Comparison of ENCODE assay signal across 25 cellular contexts in genomic region chr3:134076816-134077215, GRCh38. TPM values are rescaled to one million over a fixed set of nuclear protein-coding genes. Genes with fewer than 3 reads are reported as not detected.
"Had no signal": no experiment of that assay in that cellular context is flagged by ENCODE, and none has a peak within 500 bp of the region (broad histone marks: within the 10 kb centered on the region; RNA-seq: fewer than 3 reads in every experiment).

No MANE protein-coding gene starts in this region.

- H3K4me3 ChIP-seq: breast epithelium, Peyer's patch, SJSA1 had no signal

- H3K4me3 Mint-ChIP-seq: activated naive CD4-positive, alpha-beta T cell treated with anti-CD3 and anti-CD28 coated beads, Interleukin-2, amount 50 U/mL, for 24 hours; activated T-cell treated with anti-CD3 and anti-CD28 coated beads, Interleukin-2, amount 50 U/mL, for 72 hours; T-helper 2 cell treated with Interferon-gamma antibody and Interleukin-4, amounts not matched to agents 5 μg/mL and 100 μg/mL, for 36 hours; WTC11 had no signal

- H3K36me3 Mint-ChIP-seq: activated naive CD4-positive, alpha-beta T cell treated with anti-CD3 and anti-CD28 coated beads, Interleukin-2, amount 50 U/mL, for 24 hours had no signal

- H3K9me3 Mint-ChIP-seq: activated naive CD4-positive, alpha-beta T cell treated with anti-CD3 and anti-CD28 coated beads, Interleukin-2, amount 50 U/mL, for 24 hours; activated T-cell treated with anti-CD3 and anti-CD28 coated beads, Interleukin-2, amount 50 U/mL, for 72 hours; activated T-helper 2 cell treated with anti-CD3 and anti-CD28 coated beads, Interferon-gamma antibody, Interleukin-2, Interleukin-4, amounts not matched to agents 10 μg/mL and 5 μg/mL and 100 μg/mL, durations not matched to agents 14 hours and 24 hours and 36 hours; T-helper 2 cell treated with Interferon-gamma antibody and Interleukin-4, amounts not matched to agents 5 μg/mL and 100 μg/mL, for 36 hours had no signal

- H3K36me3 ChIP-seq: breast epithelium, Peyer's patch, SJSA1 had no signal

- H3K27me3 ChIP-seq: breast epithelium, Peyer's patch, SJSA1 had no signal

- H3K27ac Mint-ChIP-seq: activated naive CD4-positive, alpha-beta T cell treated with anti-CD3 and anti-CD28 coated beads, Interleukin-2, amount 50 U/mL, for 24 hours; activated T-cell treated with anti-CD3 and anti-CD28 coated beads, Interleukin-2, amount 50 U/mL, for 72 hours; activated T-helper 2 cell treated with anti-CD3 and anti-CD28 coated beads, Interferon-gamma antibody, Interleukin-2, Interleukin-4, amounts not matched to agents 10 μg/mL and 5 μg/mL and 100 μg/mL, durations not matched to agents 14 hours and 24 hours and 36 hours; T-helper 2 cell treated with Interferon-gamma antibody and Interleukin-4, amounts not matched to agents 5 μg/mL and 100 μg/mL, for 36 hours; WTC11 had no signal

- DNase-seq: activated CD4-positive, alpha-beta T cell treated with anti-CD3 and anti-CD28 coated beads for 48 hours; activated CD4-positive, alpha-beta T cell treated with anti-CD3 and anti-CD28 coated beads, Interleukin-2, amount 50 U/mL, for 4 hours; activated CD4-positive, CD25-positive, alpha-beta regulatory T cell treated with anti-CD3 and anti-CD28 coated beads, Interleukin-2, amount 50 U/mL, for 72 hours; activated gamma-delta T cell treated with Interleukin-2 at 50 U/mL for 16 hours; activated T-cell treated with anti-CD3 and anti-CD28 coated beads, Interleukin-2, amount 50 U/mL, for 72 hours; IMR-90; Kasumi-1; KBM-7; NCI-H1105 treated with DMSO at 0.1 percent for 48 hours; NCI-H1436 treated with DMSO at 0.1 percent for 48 hours; NCI-H187; NCI-H2081; NCI-H446; NCI-H524; Peyer's patch; SHP77; SW 1271 had no signal

- H3K4me1 ChIP-seq: breast epithelium, Peyer's patch, SJSA1 had no signal

- H3K4me1 Mint-ChIP-seq: activated naive CD4-positive, alpha-beta T cell treated with anti-CD3 and anti-CD28 coated beads, Interleukin-2, amount 50 U/mL, for 24 hours; WTC11 had no signal

- H3K9me3 ChIP-seq: Peyer's patch, SJSA1 had no signal

- H3K27ac ChIP-seq: breast epithelium, Peyer's patch, RWPE1, SJSA1 had no signal

RNA-seq across cellular contexts. Expression of gene SLCO2A1, which starts 47.1 kb away (rescaled TPM):
- total RNA-seq: activated T-helper 2 cell treated with anti-CD3 and anti-CD28 coated beads, Interferon-gamma antibody, Interleukin-2, Interleukin-4, amounts not matched to agents 10 μg/mL and 5 μg/mL and 100 μg/mL, durations not matched to agents 14 hours and 24 hours and 36 hours; T-helper 1 cell treated with Interleukin-12 subunit alpha and Interleukin-12 subunit beta and Interleukin-4 antibody, amounts not matched to agents 30 ng/mL and 1 ng/mL, for 36 hours had no signal
